In the genomic region with DNA sequence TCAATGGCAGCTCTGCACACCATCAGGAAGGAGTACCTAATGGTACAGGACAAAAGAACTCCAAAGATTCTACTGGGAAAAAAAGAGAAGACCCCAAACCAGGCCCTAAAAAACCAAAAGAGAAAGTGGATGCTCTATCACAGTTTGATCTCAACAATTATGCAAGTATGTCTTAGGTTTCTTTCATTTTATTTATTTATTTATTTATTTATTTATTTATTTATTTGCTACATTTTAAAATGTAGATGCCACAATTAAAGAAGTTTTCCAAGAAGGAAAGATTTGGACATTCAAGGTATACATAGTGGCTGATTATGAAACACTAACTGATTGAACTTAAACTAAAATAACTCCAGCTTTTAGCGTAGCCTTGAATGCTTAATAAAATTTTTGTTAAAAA, we compare ENCODE assay signal across 14 cellular contexts.
DNase-seq lines count a peak whose midpoint lies in the region; ATAC-seq and TF ChIP-seq lines count a peak whose summit lies in the region.
"Had no signal": no experiment of that assay in that cellular context is flagged by ENCODE, and none has a peak within 500 bp of the region (broad histone marks: within the 10 kb centered on the region; RNA-seq: fewer than 3 reads in every experiment).

No MANE protein-coding gene starts in this region.

- peaks cover 17% of the 10 kb centered on the region for H3K36me3 Mint-ChIP-seq in natural killer cell
- H3K36me3 Mint-ChIP-seq in natural killer cell treated with Interleukin-12 subunit alpha and Interleukin-12 subunit beta and Interleukin-15 and Interleukin-18, amount 100 ng/mL, for 72 hours, result peaks cover 25% of the 10 kb centered on the region
- H3K36me3 Mint-ChIP-seq in memory B cell, result peaks cover 29% of the 10 kb centered on the region

- intact Hi-C loops in natural killer cell (cut with micrococcal nuclease) (no loop called here), sciatic nerve (cut with DNase I) (no loop called here)

- no peaks in the 10 kb centered on the region for H3K4me1 ChIP-seq in HEK293 (ENCODE audit: control insufficient read depth, insufficient read depth, low read length)
- H3K4me1 ChIP-seq: Caco-2, HAP-1 had no signal

- TF ChIP-seq CTCF in natural killer cell (IDR thresholded peaks at IDR 0.05) (no peak), HEK293 (tag by site-specific recombination; IDR thresholded peaks at IDR 0.05) (no peak)

- no peaks in the 10 kb centered on the region for H3K9me3 Mint-ChIP-seq in natural killer cell
- H3K9me3 Mint-ChIP-seq in natural killer cell treated with Interleukin-12 subunit alpha and Interleukin-12 subunit beta and Interleukin-15 and Interleukin-18, amount 100 ng/mL, for 72 hours, result no peaks in the 10 kb centered on the region
- H3K9me3 Mint-ChIP-seq in memory B cell, result no peaks in the 10 kb centered on the region
- H3K9me3 Mint-ChIP-seq: CD8-positive, alpha-beta memory T cell; HFFc6 had no signal

- H3K27ac Mint-ChIP-seq in natural killer cell (peak overlapping the region; percentile 42 to 69), memory B cell (peak overlapping the region; percentile 47)
- no peak overlapping the region for H3K27ac Mint-ChIP-seq in natural killer cell treated with Interleukin-12 subunit alpha and Interleukin-12 subunit beta and Interleukin-15 and Interleukin-18, amount 100 ng/mL, for 72 hours
- H3K27ac Mint-ChIP-seq: HFFc6 had no signal

- DNase-seq in natural killer cell, result no peak
- no peak for DNase-seq in natural killer cell treated with Interleukin-12 subunit alpha and Interleukin-12 subunit beta and Interleukin-15 and Interleukin-18, amount 100 ng/mL, for 72 hours (ENCODE audit: low spot score)
- no peak for DNase-seq in memory B cell (ENCODE audit: low spot score in 2 of 2)
- DNase-seq in sciatic nerve (ENCODE audit: low spot score), result no peak
- no peak for DNase-seq in NK-92 treated with Interleukin-12 subunit alpha and Interleukin-12 subunit beta, amount 100 ng/mL, for 24 hours (lab: John Stamatoyannopoulos, UW)
- DNase-seq: Caco-2; CD8-positive, alpha-beta memory T cell; DND-41; GDM1; HFFc6 had no signal

- peaks cover 3 to 9% of the 10 kb centered on the region in 2 donors for H3K4me1 Mint-ChIP-seq in natural killer cell
- peaks cover 9 to 11% of the 10 kb centered on the region in 2 donors for H3K4me1 Mint-ChIP-seq in natural killer cell treated with Interleukin-12 subunit alpha and Interleukin-12 subunit beta and Interleukin-15 and Interleukin-18, amount 100 ng/mL, for 72 hours (ENCODE audit: low read depth in 2 of 2)
- H3K4me1 Mint-ChIP-seq in memory B cell, result peaks cover 7% of the 10 kb centered on the region

- no peak overlapping the region for H3K4me3 ChIP-seq in HEK293 (ENCODE audit: low read depth, low read length)
- H3K4me3 ChIP-seq: HAP-1 had no signal

- ATAC-seq in natural killer cell (no peak), memory B cell (ENCODE audit: low read depth) (no peak), sciatic nerve (no peak), HG03571 (IDR thresholded peaks at IDR 0.05; ENCODE audit: unreplicated experiment) (no peak)
- no peak for ATAC-seq in natural killer cell treated with Interleukin-12 subunit alpha and Interleukin-12 subunit beta and Interleukin-15 and Interleukin-18, amount 100 ng/mL, for 72 hours

- H3K27ac ChIP-seq in HEK293 (ENCODE audit: extremely low read depth, low read depth, low read length), result no peak overlapping the region

- H3K4me3 Mint-ChIP-seq in natural killer cell (no peak overlapping the region), memory B cell (no peak overlapping the region)
- no peak overlapping the region for H3K4me3 Mint-ChIP-seq in natural killer cell treated with Interleukin-12 subunit alpha and Interleukin-12 subunit beta and Interleukin-15 and Interleukin-18, amount 100 ng/mL, for 72 hours
- H3K4me3 Mint-ChIP-seq: CD14-positive monocyte; CD8-positive, alpha-beta memory T cell; HFFc6 had no signal

- H3K27me3 Mint-ChIP-seq in natural killer cell (ENCODE audit: low read depth in 2 of 2) (no peaks in the 10 kb centered on the region), memory B cell (no peaks in the 10 kb centered on the region)
- H3K27me3 Mint-ChIP-seq in natural killer cell treated with Interleukin-12 subunit alpha and Interleukin-12 subunit beta and Interleukin-15 and Interleukin-18, amount 100 ng/mL, for 72 hours, result no peaks in the 10 kb centered on the region
- H3K27me3 Mint-ChIP-seq: CD8-positive, alpha-beta memory T cell had no signal

- POLR2A ChIA-PET in HEK293 (lab: Yijun Ruan, JAX), result no interaction called here

- peaks cover 70 to 96% of the 10 kb centered on the region in 2 experiments for H3K36me3 ChIP-seq in HEK293 (ENCODE audit: control insufficient read depth in 2 of 2, insufficient read depth in 1 of 2, low read length in 2 of 2)

- CTCF ChIA-PET in HEK293 (lab: Yijun Ruan, JAX), result interaction anchor here (0.6 kb wide), 1 partner anchor 21 kb away, joined by 4 read pairs; no protein-coding TSS in a partner anchor

- H3K9me3 ChIP-seq in HEK293 (ENCODE audit: control insufficient read depth, insufficient read depth, low read depth, low read length), result no peaks in the 10 kb centered on the region
- H3K9me3 ChIP-seq: Caco-2, HAP-1 had no signal

TF ChIP-seq in HEK293, 187 proteins besides CTCF, POLR2A, EP300 and RAD21 (continues in another document):
- peak; percentile 62 for TF ChIP-seq ZNF629 (tag by site-specific recombination; IDR thresholded peaks at IDR 0.05)
- no peak for TF ChIP-seq ZNF391 (tag by site-specific recombination; IDR thresholded peaks at IDR 0.05; ENCODE audit: borderline replicate concordance, low read depth)
- TF ChIP-seq ZEB2 (tag by site-specific recombination; IDR thresholded peaks at IDR 0.05), result no peak
- TF ChIP-seq, protein P1, sequence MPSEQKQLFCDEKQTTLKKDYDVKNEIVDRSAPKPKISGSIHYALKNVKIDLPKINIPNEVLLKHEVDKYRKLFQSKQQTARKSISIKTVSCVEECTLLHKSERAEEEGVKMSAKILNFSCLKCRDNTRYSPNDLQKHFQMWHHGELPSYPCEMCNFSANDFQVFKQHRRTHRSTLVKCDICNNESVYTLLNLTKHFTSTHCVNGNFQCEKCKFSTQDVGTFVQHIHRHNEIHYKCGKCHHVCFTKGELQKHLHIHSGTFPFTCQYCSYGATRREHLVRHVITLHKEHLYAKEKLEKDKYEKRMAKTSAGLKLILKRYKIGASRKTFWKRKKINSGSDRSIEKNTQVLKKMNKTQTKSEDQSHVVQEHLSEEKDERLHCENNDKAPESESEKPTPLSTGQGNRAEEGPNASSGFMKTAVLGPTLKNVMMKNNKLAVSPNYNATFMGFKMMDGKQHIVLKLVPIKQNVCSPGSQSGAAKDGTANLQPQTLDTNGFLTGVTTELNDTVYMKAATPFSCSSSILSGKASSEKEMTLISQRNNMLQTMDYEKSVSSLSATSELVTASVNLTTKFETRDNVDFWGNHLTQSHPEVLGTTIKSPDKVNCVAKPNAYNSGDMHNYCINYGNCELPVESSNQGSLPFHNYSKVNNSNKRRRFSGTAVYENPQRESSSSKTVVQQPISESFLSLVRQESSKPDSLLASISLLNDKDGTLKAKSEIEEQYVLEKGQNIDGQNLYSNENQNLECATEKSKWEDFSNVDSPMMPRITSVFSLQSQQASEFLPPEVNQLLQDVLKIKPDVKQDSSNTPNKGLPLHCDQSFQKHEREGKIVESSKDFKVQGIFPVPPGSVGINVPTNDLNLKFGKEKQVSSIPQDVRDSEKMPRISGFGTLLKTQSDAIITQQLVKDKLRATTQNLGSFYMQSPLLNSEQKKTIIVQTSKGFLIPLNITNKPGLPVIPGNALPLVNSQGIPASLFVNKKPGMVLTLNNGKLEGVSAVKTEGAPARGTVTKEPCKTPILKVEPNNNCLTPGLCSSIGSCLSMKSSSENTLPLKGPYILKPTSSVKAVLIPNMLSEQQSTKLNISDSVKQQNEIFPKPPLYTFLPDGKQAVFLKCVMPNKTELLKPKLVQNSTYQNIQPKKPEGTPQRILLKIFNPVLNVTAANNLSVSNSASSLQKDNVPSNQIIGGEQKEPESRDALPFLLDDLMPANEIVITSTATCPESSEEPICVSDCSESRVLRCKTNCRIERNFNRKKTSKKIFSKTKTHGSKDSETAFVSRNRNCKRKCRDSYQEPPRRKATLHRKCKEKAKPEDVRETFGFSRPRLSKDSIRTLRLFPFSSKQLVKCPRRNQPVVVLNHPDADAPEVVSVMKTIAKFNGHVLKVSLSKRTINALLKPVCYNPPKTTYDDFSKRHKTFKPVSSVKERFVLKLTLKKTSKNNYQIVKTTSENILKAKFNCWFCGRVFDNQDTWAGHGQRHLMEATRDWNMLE (tag by site-specific recombination; conservative IDR thresholded peaks at IDR 0.05; ENCODE audit: low read depth), result peak; percentile 92
- peak; percentile 92 for TF ChIP-seq ZNF555 (tag by site-specific recombination; conservative IDR thresholded peaks at IDR 0.05)
- TF ChIP-seq ZNF335 (tag by site-specific recombination; conservative IDR thresholded peaks at IDR 0.05), result no peak
- TF ChIP-seq ZNF791 (tag by site-specific recombination; IDR thresholded peaks at IDR 0.05), result peak; percentile 60; the same call in 1 of the 2 replicates
- TF ChIP-seq, protein P2, sequence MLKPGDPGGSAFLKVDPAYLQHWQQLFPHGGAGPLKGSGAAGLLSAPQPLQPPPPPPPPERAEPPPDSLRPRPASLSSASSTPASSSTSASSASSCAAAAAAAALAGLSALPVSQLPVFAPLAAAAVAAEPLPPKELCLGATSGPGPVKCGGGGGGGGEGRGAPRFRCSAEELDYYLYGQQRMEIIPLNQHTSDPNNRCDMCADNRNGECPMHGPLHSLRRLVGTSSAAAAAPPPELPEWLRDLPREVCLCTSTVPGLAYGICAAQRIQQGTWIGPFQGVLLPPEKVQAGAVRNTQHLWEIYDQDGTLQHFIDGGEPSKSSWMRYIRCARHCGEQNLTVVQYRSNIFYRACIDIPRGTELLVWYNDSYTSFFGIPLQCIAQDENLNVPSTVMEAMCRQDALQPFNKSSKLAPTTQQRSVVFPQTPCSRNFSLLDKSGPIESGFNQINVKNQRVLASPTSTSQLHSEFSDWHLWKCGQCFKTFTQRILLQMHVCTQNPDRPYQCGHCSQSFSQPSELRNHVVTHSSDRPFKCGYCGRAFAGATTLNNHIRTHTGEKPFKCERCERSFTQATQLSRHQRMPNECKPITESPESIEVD (tag by site-specific recombination; IDR thresholded peaks at IDR 0.05), result no peak
- peak; percentile 92; the same call in 1 of the 2 replicates for TF ChIP-seq ZNF292 (tag by site-specific recombination; IDR thresholded peaks at IDR 0.05; ENCODE audit: borderline replicate concordance, low read depth)
- TF ChIP-seq ZNF404 (tag by site-specific recombination; IDR thresholded peaks at IDR 0.05), result peak; percentile 93; the same call in 1 of the 2 replicates

Comparison
In these comparisons a context has a peak if more than half of its experiments do, and no peak if none do; other contexts are left out.
1. H3K27ac Mint-ChIP-seq: peak in natural killer cell (2 of 2) and memory B cell (single experiment); none in natural killer cell treated with Interleukin-12 subunit alpha and Interleukin-12 subunit beta and Interleukin-15 and Interleukin-18, amount 100 ng/mL, for 72 hours (0 of 2).